27 cellular contexts compared by ENCODE assay signal in genomic region chr21:46469275-46469674, GRCh38. TPM values are rescaled to one million over a fixed set of nuclear protein-coding genes. Genes with fewer than 3 reads are reported as not detected.
A peak's percentile ranks its signal among the peaks of the same experiment; 100 is the strongest.
DNase-seq lines count a peak whose midpoint lies in the region; ATAC-seq and TF ChIP-seq lines count a peak whose summit lies in the region.
"Had no signal": no experiment of that assay in that cellular context is flagged by ENCODE, and none has a peak within 500 bp of the region (broad histone marks: within the 10 kb centered on the region; RNA-seq: fewer than 3 reads in every experiment).

No MANE protein-coding gene starts in this region.

- H3K9me3 ChIP-seq in Loucy (ENCODE audit: insufficient read depth, low read depth, low read length) (no peaks in the 10 kb centered on the region), endodermal cell (ENCODE audit: control insufficient read depth, low read length) (no peaks in the 10 kb centered on the region), body of pancreas (no peaks in the 10 kb centered on the region)
- H3K9me3 ChIP-seq: A549; BLaER1 treated with 17β-estradiol and CSF1 and Interleukin-3, amounts not matched to agents 10 nM and 100 nM had no signal

- H3K4me2 ChIP-seq in Loucy (ENCODE audit: low read depth, low read length, poor library complexity, severe bottlenecking): no peak overlapping the region
- H3K4me2 ChIP-seq: A549; BLaER1 treated with 17β-estradiol and CSF1 and Interleukin-3, amounts not matched to agents 10 nM and 100 nM; GM23338 had no signal

- peak overlapping the region; percentile 1 for H3K9ac ChIP-seq in Loucy (ENCODE audit: low read depth, low read length, poor library complexity, severe bottlenecking)
- no peak overlapping the region for H3K9ac ChIP-seq in endodermal cell (ENCODE audit: extremely low read depth, low read length, poor library complexity, severe bottlenecking)
- H3K9ac ChIP-seq: BLaER1 treated with 17β-estradiol and CSF1 and Interleukin-3, amounts not matched to agents 10 nM and 100 nM had no signal

- no peak overlapping the region for H2AFZ ChIP-seq in Loucy (ENCODE audit: low read length)
- H2AFZ ChIP-seq: GM23338 had no signal

- H4K20me1 ChIP-seq in Loucy (ENCODE audit: insufficient read depth, low read length, poor library complexity, severe bottlenecking): no peaks in the 10 kb centered on the region

- peaks cover 64% of the 10 kb centered on the region for H3K4me1 Mint-ChIP-seq in activated naive CD8-positive, alpha-beta T cell (ENCODE audit: low read depth)
- peaks cover 30% of the 10 kb centered on the region for H3K4me1 Mint-ChIP-seq in activated naive CD8-positive, alpha-beta T cell treated with anti-CD3 and anti-CD28 coated beads for 36 hours
- H3K4me1 Mint-ChIP-seq in endodermal cell: peaks cover 5% of the 10 kb centered on the region
- H3K4me1 Mint-ChIP-seq in stimulated activated effector memory CD8-positive, alpha-beta T cell treated with anti-CD3 and anti-CD28 coated beads, Interleukin-12 subunit alpha, Interleukin-12 subunit beta, amount 100 ng/mL, for 72 hours: peaks cover 31% of the 10 kb centered on the region
- H3K4me1 Mint-ChIP-seq: GM23338, H9 had no signal

- ATAC-seq in stimulated activated effector memory CD8-positive, alpha-beta T cell treated with anti-CD3 and anti-CD28 coated beads, Interleukin-12 subunit alpha, Interleukin-12 subunit beta, amount 100 ng/mL, for 72 hours: no peak
- no peak for ATAC-seq in body of pancreas
- ATAC-seq: A549, GM23338, K562 had no signal

- H3K9me3 Mint-ChIP-seq in activated naive CD8-positive, alpha-beta T cell (ENCODE audit: low read depth): no peaks in the 10 kb centered on the region
- H3K9me3 Mint-ChIP-seq in activated naive CD8-positive, alpha-beta T cell treated with anti-CD3 and anti-CD28 coated beads for 36 hours: no peaks in the 10 kb centered on the region
- no peaks in the 10 kb centered on the region for H3K9me3 Mint-ChIP-seq in endodermal cell
- H3K9me3 Mint-ChIP-seq in stimulated activated effector memory CD8-positive, alpha-beta T cell treated with anti-CD3 and anti-CD28 coated beads, Interleukin-12 subunit alpha, Interleukin-12 subunit beta, amount 100 ng/mL, for 72 hours: no peaks in the 10 kb centered on the region
- H3K9me3 Mint-ChIP-seq: CD8-positive, alpha-beta memory T cell; GM23338; H9 had no signal

- no peak for DNase-seq in activated naive CD8-positive, alpha-beta T cell treated with anti-CD3 and anti-CD28 coated beads for 36 hours
- peak; percentile 18 for DNase-seq in endodermal cell
- no peak for DNase-seq in stimulated activated effector memory CD8-positive, alpha-beta T cell treated with anti-CD3 and anti-CD28 coated beads, Interleukin-12 subunit alpha, Interleukin-12 subunit beta, amount 100 ng/mL, for 72 hours (ENCODE audit: low spot score in 2 of 2)
- no peak for DNase-seq in body of pancreas
- DNase-seq in 8988T: no peak
- DNase-seq: AML-193; CD8-positive, alpha-beta memory T cell; DMS79 treated with DMSO at 0.1 percent for 48 hours; GF-D8; H9; Kasumi-1; MV-4-11; NCI-H1105 treated with DMSO at 0.1 percent for 48 hours; NCI-H146; NCI-H1930; NCI-H2107; NCI-H446; NCI-H526; OCI-M1; SIG-M5 had no signal

- WGBS in endodermal cell (ENCODE audit: insufficient coverage in 1 of 2, insufficient read length in 1 of 2), 2 experiments: 88 to 99% methylated on average over 3 of the region's 3 CpGs
- WGBS in body of pancreas, 2 donors: 81 to 88% methylated on average over 3 of the region's 3 CpGs

- peaks cover 29% of the 10 kb centered on the region for H3K4me1 ChIP-seq in Loucy (ENCODE audit: insufficient read depth, low read length, poor library complexity, severe bottlenecking)
- H3K4me1 ChIP-seq in endodermal cell (ENCODE audit: control insufficient read depth, insufficient read depth, low read length): peaks cover 2% of the 10 kb centered on the region
- no peaks in the 10 kb centered on the region for H3K4me1 ChIP-seq in body of pancreas
- H3K4me1 ChIP-seq: A549 had no signal

- no peaks in the 10 kb centered on the region for H3K36me3 ChIP-seq in Loucy (ENCODE audit: insufficient read depth, low read length)
- H3K36me3 ChIP-seq in endodermal cell (ENCODE audit: control insufficient read depth, insufficient read depth, low read length): peaks cover 29% of the 10 kb centered on the region
- no peaks in the 10 kb centered on the region for H3K36me3 ChIP-seq in body of pancreas (replicated peaks in 1 of 2; ENCODE audit: insufficient read depth in 1 of 2, low read depth in 2 of 2)

- H3K27me3 Mint-ChIP-seq in activated naive CD8-positive, alpha-beta T cell: no peaks in the 10 kb centered on the region
- no peaks in the 10 kb centered on the region for H3K27me3 Mint-ChIP-seq in activated naive CD8-positive, alpha-beta T cell treated with anti-CD3 and anti-CD28 coated beads for 36 hours
- no peaks in the 10 kb centered on the region for H3K27me3 Mint-ChIP-seq in endodermal cell (ENCODE audit: insufficient read depth)

- peaks cover 6% of the 10 kb centered on the region; the same call in 1 of the 2 replicates for H3F3A ChIP-seq in Loucy (ENCODE audit: low read depth)

- no peak overlapping the region for H3K4me3 ChIP-seq in Loucy (ENCODE audit: low read length, poor library complexity, severe bottlenecking)
- no peak overlapping the region for H3K4me3 ChIP-seq in endodermal cell (ENCODE audit: low read length)
- H3K4me3 ChIP-seq in body of pancreas: no peak overlapping the region
- H3K4me3 ChIP-seq: A549; BLaER1 treated with 17β-estradiol and CSF1 and Interleukin-3, amounts not matched to agents 10 nM and 100 nM; GM23338; K562; SK-N-MC had no signal

- H3K27me3 ChIP-seq in Loucy (ENCODE audit: insufficient read depth, low read length, poor library complexity, severe bottlenecking) (no peaks in the 10 kb centered on the region), endodermal cell (ENCODE audit: control insufficient read depth, insufficient read depth, low read length, poor library complexity, severe bottlenecking) (no peaks in the 10 kb centered on the region), body of pancreas (no peaks in the 10 kb centered on the region)
- H3K27me3 ChIP-seq: BLaER1 treated with 17β-estradiol and CSF1 and Interleukin-3, amounts not matched to agents 10 nM and 100 nM had no signal

- H3K36me3 Mint-ChIP-seq in activated naive CD8-positive, alpha-beta T cell: peaks cover 6% of the 10 kb centered on the region
- H3K36me3 Mint-ChIP-seq in activated naive CD8-positive, alpha-beta T cell treated with anti-CD3 and anti-CD28 coated beads for 36 hours: peaks cover 7% of the 10 kb centered on the region
- peaks cover 20% of the 10 kb centered on the region for H3K36me3 Mint-ChIP-seq in endodermal cell (ENCODE audit: low read depth)
- peaks cover 43% of the 10 kb centered on the region for H3K36me3 Mint-ChIP-seq in stimulated activated effector memory CD8-positive, alpha-beta T cell treated with anti-CD3 and anti-CD28 coated beads, Interleukin-12 subunit alpha, Interleukin-12 subunit beta, amount 100 ng/mL, for 72 hours

- H3K9me2 ChIP-seq in Loucy (replicated peaks; ENCODE audit: low read depth, low read length): no peaks in the 10 kb centered on the region

- intact Hi-C loops in body of pancreas (cut with DNase I): no loop called here

- H3K27ac Mint-ChIP-seq in activated naive CD8-positive, alpha-beta T cell: peak overlapping the region; percentile 59
- H3K27ac Mint-ChIP-seq in activated naive CD8-positive, alpha-beta T cell treated with anti-CD3 and anti-CD28 coated beads for 36 hours: no peak overlapping the region
- H3K27ac Mint-ChIP-seq in endodermal cell: peak overlapping the region; percentile 2
- H3K27ac Mint-ChIP-seq in stimulated activated effector memory CD8-positive, alpha-beta T cell treated with anti-CD3 and anti-CD28 coated beads, Interleukin-12 subunit alpha, Interleukin-12 subunit beta, amount 100 ng/mL, for 72 hours: peak overlapping the region; percentile 82
- H3K27ac Mint-ChIP-seq: GM23338 had no signal

- peaks cover 13% of the 10 kb centered on the region; the same call in 1 of the 2 replicates for H3K79me2 ChIP-seq in Loucy (ENCODE audit: insufficient read depth, low read length)

- H3K27ac ChIP-seq in endodermal cell (ENCODE audit: low read depth, low read length) (no peak overlapping the region), body of pancreas (no peak overlapping the region)
- H3K27ac ChIP-seq: A549; BLaER1 treated with 17β-estradiol and CSF1 and Interleukin-3, amounts not matched to agents 10 nM and 100 nM; SK-N-MC had no signal

- no peak for TF ChIP-seq CTCF in Loucy (conservative IDR thresholded peaks at IDR 0.05; ENCODE audit: low read length)
- TF ChIP-seq CTCF in endodermal cell (conservative IDR thresholded peaks at IDR 0.05): no peak
- no peak for TF ChIP-seq CTCF in body of pancreas (IDR thresholded peaks at IDR 0.05)

- TF ChIP-seq POLR2A in body of pancreas (IDR thresholded peaks at IDR 0.05): no peak

- no peak overlapping the region for H3K4me3 Mint-ChIP-seq in activated naive CD8-positive, alpha-beta T cell
- H3K4me3 Mint-ChIP-seq in activated naive CD8-positive, alpha-beta T cell treated with anti-CD3 and anti-CD28 coated beads for 36 hours: no peak overlapping the region
- H3K4me3 Mint-ChIP-seq in endodermal cell: no peak overlapping the region
- no peak overlapping the region for H3K4me3 Mint-ChIP-seq in stimulated activated effector memory CD8-positive, alpha-beta T cell treated with anti-CD3 and anti-CD28 coated beads, Interleukin-12 subunit alpha, Interleukin-12 subunit beta, amount 100 ng/mL, for 72 hours
- H3K4me3 Mint-ChIP-seq: CD8-positive, alpha-beta memory T cell; GM23338; H9 had no signal

RNA-seq across cellular contexts. Expression of gene DIP2A, which starts 10.6 kb away (rescaled TPM):
- 10 to 100 TPM; 19.0 to 21.2 TPM for total RNA-seq in activated naive CD8-positive, alpha-beta T cell treated with anti-CD3 and anti-CD28 coated beads for 36 hours
- total RNA-seq in endodermal cell: 10 to 100 TPM; 51.0 to 52.2 TPM
- 41.5 TPM for polyA plus RNA-seq in endodermal cell (2013, experiment 1 of 2)
- 38.8 TPM for polyA plus RNA-seq in endodermal cell (2013, experiment 2 of 2)
- total RNA-seq in body of pancreas: 10 to 100 TPM; 28.5 to 44.2 TPM
